In the genomic region with DNA sequence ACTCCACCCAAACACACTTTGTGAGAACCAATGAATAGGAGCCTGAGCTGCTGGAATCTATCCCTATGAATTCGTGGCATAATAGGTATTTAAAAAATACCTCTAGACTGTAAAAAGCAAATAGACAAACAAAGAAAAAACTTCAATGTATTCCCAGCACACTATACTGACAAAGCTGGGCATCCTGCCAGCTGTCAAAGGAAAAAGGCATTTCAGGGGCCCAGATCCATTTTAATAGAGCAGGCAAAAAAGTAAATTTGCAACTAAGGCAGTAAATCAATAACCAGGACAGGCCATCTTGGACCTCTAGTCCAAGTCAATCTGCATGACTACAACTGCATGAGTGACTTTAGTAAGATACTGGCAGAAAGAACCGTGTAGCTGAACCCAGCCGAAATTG, we compare ENCODE assay signal across 25 cellular contexts. TPM values are rescaled to one million over a fixed set of nuclear protein-coding genes. Genes with fewer than 3 reads are reported as not detected.
DNase-seq lines count a peak whose midpoint lies in the region; TF ChIP-seq lines count a peak whose summit lies in the region.
"Had no signal": no experiment of that assay in that cellular context is flagged by ENCODE, and none has a peak within 500 bp of the region (broad histone marks: within the 10 kb centered on the region; RNA-seq: fewer than 3 reads in every experiment).

No MANE protein-coding gene starts in this region.

- H4K20me1 ChIP-seq in mammary epithelial cell (ENCODE audit: insufficient read depth, low read length) (no peaks in the 10 kb centered on the region), H9 (ENCODE audit: control insufficient read depth, insufficient read depth, insufficient read length) (no peaks in the 10 kb centered on the region)

- intact Hi-C loops in MCF 10A (cut with micrococcal nuclease) (no loop called here), mammary epithelial cell (cut with micrococcal nuclease) (no loop called here), head of caudate nucleus (cut with DNase I) (no loop called here)

- no peak overlapping the region for H4K5ac ChIP-seq in H9 (ENCODE audit: insufficient read length, low read depth, low read length)

- H2AK5ac ChIP-seq in H9 (ENCODE audit: insufficient read length, low read length), result no peak overlapping the region

- H3K36me3 Mint-ChIP-seq in MCF 10A (ENCODE audit: insufficient read depth, unreplicated experiment) (no peaks in the 10 kb centered on the region), H9 (ENCODE audit: insufficient read depth in 1 of 3, low read depth in 3 of 3) (peaks cover 0 to 4% (median 0%) of the 10 kb centered on the region in 3 experiments; a peak in 2 of 7 replicates)

- H3K23ac ChIP-seq in H9 (ENCODE audit: insufficient read length, low read depth, low read length), result no peak overlapping the region

- H3K18ac ChIP-seq in H9 (ENCODE audit: insufficient read length, low read depth, low read length), result no peak overlapping the region

- dilution Hi-C loops in mammary epithelial cell (cut with HindIII; ENCODE audit: low sequenced_read_pairs), result loop anchor here (10.0 kb wide), 1 partner anchor 85 kb away; no protein-coding TSS in a partner anchor

- H3K4me1 Mint-ChIP-seq in MCF 10A (ENCODE audit: insufficient read depth, unreplicated experiment), result peaks cover 6% of the 10 kb centered on the region
- peaks cover 14 to 24% of the 10 kb centered on the region in 2 experiments for H3K4me1 Mint-ChIP-seq in H9

- H3K27me3 Mint-ChIP-seq in MCF 10A (ENCODE audit: insufficient read depth, unreplicated experiment) (no peaks in the 10 kb centered on the region), H9 (ENCODE audit: low read depth) (no peaks in the 10 kb centered on the region)

- H3K9me3 Mint-ChIP-seq in MCF 10A (ENCODE audit: unreplicated experiment) (no peaks in the 10 kb centered on the region), H9 (no peaks in the 10 kb centered on the region)
- H3K9me3 Mint-ChIP-seq: activated T-cell treated with anti-CD3 and anti-CD28 coated beads, Interleukin-2, amount 50 U/mL, for 72 hours; GM23338; nephron progenitor cell had no signal

- H3K79me2 ChIP-seq in mammary epithelial cell (ENCODE audit: insufficient read depth, low read length) (no peaks in the 10 kb centered on the region), H9 (ENCODE audit: insufficient read depth, low read length) (no peaks in the 10 kb centered on the region)

- H4K8ac ChIP-seq in H9 (replicated peaks; ENCODE audit: insufficient read length, low read depth, low read length), result no peak overlapping the region

- CTCF ChIA-PET in MCF 10A (lab: Yijun Ruan, JAX), result interaction anchor here (0.6 to 1.1 kb wide), 4 partner anchors 12 to 32 kb away, joined by 3 to 5 read pairs (median 3); no protein-coding TSS in a partner anchor
- CTCF ChIA-PET in mammary epithelial cell (lab: Charles Lee; ENCODE audit: low non-redundant PET), result interaction anchor here (0.7 kb wide), 1 partner anchor 235 kb away, joined by 3 read pairs; no protein-coding TSS in a partner anchor

- WGBS in mammary epithelial cell (ENCODE audit: low coverage, missing lambda C conversion rate), result 89% methylated on average over 3 of the region's 3 CpGs
- whole genome bisulfite sequencing in H9 (ENCODE audit: extremely low coverage, insufficient read length, low lambda C conversion rate), result no CpG with 5 or more reads among the region's 3 CpGs

- no peak overlapping the region for H2BK20ac ChIP-seq in H9 (ENCODE audit: low read depth, low read length, poor library complexity, severe bottlenecking)

- H3K9me3 ChIP-seq in mammary epithelial cell (replicated peaks; ENCODE audit: insufficient read depth, low read length) (no peaks in the 10 kb centered on the region), H9 (ENCODE audit: control insufficient read depth, low read depth, low read length) (no peaks in the 10 kb centered on the region)
- H3K9me3 ChIP-seq: lower lobe of right lung, tibial artery had no signal

- no peak overlapping the region for H2BK12ac ChIP-seq in H9 (ENCODE audit: insufficient read length, low read depth, low read length)

- H3K4me3 Mint-ChIP-seq in MCF 10A (ENCODE audit: unreplicated experiment) (no peak overlapping the region), H9 (no peak overlapping the region)
- H3K4me3 Mint-ChIP-seq: activated T-cell treated with anti-CD3 and anti-CD28 coated beads, Interleukin-2, amount 50 U/mL, for 72 hours; GM23338; nephron progenitor cell had no signal

- BruUV-seq in MCF 10A (replicated peaks; lab: Mats Ljungman, UMichigan), result no TSS peak
- no TSS peak for BruUV-seq in mammary epithelial cell (replicated peaks; lab: Mats Ljungman, UMichigan)

- no peak overlapping the region for H2BK120ac ChIP-seq in H9 (ENCODE audit: low read depth, low read length, poor library complexity, severe bottlenecking)

- H3K27ac Mint-ChIP-seq in MCF 10A (ENCODE audit: low read depth, unreplicated experiment) (no peak overlapping the region), H9 (no peak overlapping the region)
- H3K27ac Mint-ChIP-seq: activated T-cell treated with anti-CD3 and anti-CD28 coated beads, Interleukin-2, amount 50 U/mL, for 72 hours; GM23338; nephron progenitor cell had no signal

- H2AFZ ChIP-seq in mammary epithelial cell (ENCODE audit: low read depth, low read length), result no peak overlapping the region
- H2AFZ ChIP-seq in H9 (ENCODE audit: low read length), result no peak overlapping the region
- H2AFZ ChIP-seq: GM23338 had no signal

- H2BK5ac ChIP-seq in H9 (ENCODE audit: insufficient read length, low read length), result no peak overlapping the region

- H3K9ac ChIP-seq in mammary epithelial cell (ENCODE audit: insufficient read depth, low read length) (no peak overlapping the region), H9 (ENCODE audit: extremely low read depth, insufficient read length, low read length) (no peak overlapping the region)

- H3K14ac ChIP-seq in H9 (ENCODE audit: insufficient read depth, low read length), result no peak overlapping the region

- H3K27ac ChIP-seq in mammary epithelial cell (ENCODE audit: insufficient read depth, low read depth, low read length) (no peak overlapping the region), H9 (ENCODE audit: insufficient read length, low read depth, low read length) (no peak overlapping the region)
- H3K27ac ChIP-seq: lower lobe of right lung, SK-N-MC, tibial artery had no signal

- H3K79me1 ChIP-seq in H9 (ENCODE audit: insufficient read depth, low read depth, low read length, poor library complexity, severe bottlenecking), result no peaks in the 10 kb centered on the region

- in situ Hi-C loops in mammary epithelial cell (cut with MboI; ENCODE audit: low sequenced_read_pairs in 2 of 2), result no loop called here

- H3K56ac ChIP-seq in H9 (ENCODE audit: insufficient read length, low read depth, low read length), result no peak overlapping the region

- H3K4me2 ChIP-seq in mammary epithelial cell (ENCODE audit: insufficient read depth, low read depth, low read length) (no peak overlapping the region), H9 (ENCODE audit: insufficient read depth, insufficient read length, low read length) (no peak overlapping the region)
- H3K4me2 ChIP-seq: GM23338, smooth muscle cell had no signal

- DNase-seq in MCF 10A (ENCODE audit: unreplicated experiment) (peak; percentile 31), mammary epithelial cell (no peak), NCI-H146 treated with DMSO at 0.1 percent for 48 hours (lab: John Stamatoyannopoulos, UW; ENCODE audit: unreplicated experiment) (peak; percentile 3), kidney tubule cell (ENCODE audit: low spot score) (peak; percentile 83), H9 (no peak), GM20000 (ENCODE audit: low spot score) (no peak), head of caudate nucleus (no peak)
- DNase-seq: activated CD4-positive, alpha-beta T cell treated with anti-CD3 and anti-CD28 coated beads, Interleukin-2, amount 50 U/mL, for 4 hours; activated naive CD4-positive, alpha-beta T cell; activated T-cell treated with anti-CD3 and anti-CD28 coated beads, Interleukin-2, amount 50 U/mL, for 72 hours; C1 segment of cervical spinal cord; cerebellar nuclear complex; EL; islet precursor cell; lower lobe of right lung; MG63; NCI-H1417; nephron progenitor cell; stimulated activated CD4-positive, alpha-beta T cell treated with anti-CD3 and anti-CD28 coated beads, Interleukin-1b, Interleukin-23, amount 100 ng/mL, for 48 hours; stimulated activated CD8-positive, alpha-beta memory T cell treated with anti-CD3 and anti-CD28 coated beads, Interleukin-4, amount 100 ng/mL, for 48 hours; tibial artery had no signal

- TF ChIP-seq CTCF in MCF 10A (IDR thresholded peaks at IDR 0.05; ENCODE audit: unreplicated experiment) (no peak), mammary epithelial cell (conservative IDR thresholded peaks at IDR 0.05 in 1 of 2, IDR thresholded peaks at IDR 0.05 in 1 of 2; ENCODE audit: extremely low read depth in 1 of 2, insufficient read depth in 1 of 2, low read depth in 1 of 2, low read length in 2 of 2) (no peak), H9 (conservative IDR thresholded peaks at IDR 0.05) (no peak), GM20000 (IDR thresholded peaks at IDR 0.05; ENCODE audit: extremely low read depth, missing control alignments) (no peak)

- POLR2A ChIA-PET in MCF 10A (lab: Yijun Ruan, JAX), result no interaction called here

- H3K4ac ChIP-seq in H9 (ENCODE audit: low read depth, low read length), result no peak overlapping the region

- no peaks in the 10 kb centered on the region for H3K4me1 ChIP-seq in mammary epithelial cell (ENCODE audit: insufficient read depth, low read length)
- peaks cover 7% of the 10 kb centered on the region for H3K4me1 ChIP-seq in H9 (ENCODE audit: insufficient read depth, low read length)
- H3K4me1 ChIP-seq: lower lobe of right lung, tibial artery had no signal

- no peaks in the 10 kb centered on the region for H3K23me2 ChIP-seq in H9 (ENCODE audit: insufficient read length, low read depth, low read length, poor library complexity, severe bottlenecking)

- no peaks in the 10 kb centered on the region for H3K36me3 ChIP-seq in mammary epithelial cell (ENCODE audit: insufficient read depth, low read length)
- H3K36me3 ChIP-seq: lower lobe of right lung, MG63, tibial artery had no signal

- no peak overlapping the region for H2BK15ac ChIP-seq in H9 (ENCODE audit: low read depth, low read length)

- no peak overlapping the region for H4K91ac ChIP-seq in H9 (ENCODE audit: insufficient read length, low read depth, low read length)

- no peaks in the 10 kb centered on the region for H3K27me3 ChIP-seq in mammary epithelial cell (ENCODE audit: insufficient read depth, low read length)
- H3K27me3 ChIP-seq in H9 (ENCODE audit: insufficient read depth, low read length), result no peaks in the 10 kb centered on the region
- H3K27me3 ChIP-seq: MG63, tibial artery had no signal

- H3T11ph ChIP-seq in H9 (ENCODE audit: low read length), result no peak overlapping the region

- no peak overlapping the region for H3K4me3 ChIP-seq in mammary epithelial cell (replicated peaks in 1 of 3; ENCODE audit: insufficient read depth in 1 of 3, low read depth in 2 of 3, low read length in 3 of 3)
- H3K4me3 ChIP-seq: GM12878, GM23338, lower lobe of right lung, MG63, SK-N-MC, smooth muscle cell, tibial artery had no signal

RNA-seq across cellular contexts. Expression of gene LARP1, which starts 25.6 kb away (rescaled TPM):
- 321 and 340 TPM in 2 replicates for total RNA-seq in MCF 10A (2022)
- 100 to 1,000 TPM; 117 to 240 TPM for total RNA-seq in mammary epithelial cell
- polyA plus RNA-seq in mammary epithelial cell, result 110 TPM
- polyA minus RNA-seq in mammary epithelial cell, result 287 TPM
- total RNA-seq in H9 (2021), result 370 and 405 TPM in 2 replicates

Comparison
In these comparisons a context has a peak if more than half of its experiments do, and no peak if none do; other contexts are left out.
1. DNase-seq: peak in MCF 10A (single experiment), NCI-H146 treated with DMSO at 0.1 percent for 48 hours (single experiment) and kidney tubule cell (single experiment); none in mammary epithelial cell (single experiment), H9 (single experiment), GM20000 (single experiment) and head of caudate nucleus (0 of 42).